In genomic region chr7:117818241-117818640, GRCh38 we compare ENCODE assay signal across 1 cellular context.
TF ChIP-seq lines count a peak whose summit lies in the region.

No MANE protein-coding gene starts in this region.

TF ChIP-seq in K562, 482 proteins besides CTCF, POLR2A, EP300 and RAD21 (continued from another document):
- no peak for TF ChIP-seq E2F6 (IDR thresholded peaks at IDR 0.05; ENCODE audit: borderline replicate concordance in 1 of 2, extremely low read depth in 1 of 2, insufficient read depth in 1 of 2, insufficient read length in 1 of 2, low read depth in 1 of 2, low read length in 1 of 2, poor library complexity in 1 of 2, severe bottlenecking in 1 of 2)
- no peak for TF ChIP-seq KAT7 (CRISPR knock-in tag; IDR thresholded peaks at IDR 0.05; ENCODE audit: borderline replicate concordance)
- no peak for TF ChIP-seq NFRKB (IDR thresholded peaks at IDR 0.05; ENCODE audit: low read depth)
- no peak for TF ChIP-seq E2F3 (CRISPR knock-in tag; IDR thresholded peaks at IDR 0.05)
- TF ChIP-seq PRMT5 (CRISPR knock-in tag; IDR thresholded peaks at IDR 0.05): no peak
- no peak for TF ChIP-seq ZNF398 (CRISPR knock-in tag; IDR thresholded peaks at IDR 0.05)
- TF ChIP-seq ATF6 (CRISPR knock-in tag; IDR thresholded peaks at IDR 0.05): no peak
- TF ChIP-seq DACH1 (IDR thresholded peaks at IDR 0.05; ENCODE audit: partially characterized antibody): no peak
- no peak for TF ChIP-seq ETV1 (tag; conservative IDR thresholded peaks at IDR 0.05; ENCODE audit: low read depth)
- no peak for TF ChIP-seq MCM3 (IDR thresholded peaks at IDR 0.05)
